ENCODE assay signal across 8 cellular contexts in the genomic region with DNA sequence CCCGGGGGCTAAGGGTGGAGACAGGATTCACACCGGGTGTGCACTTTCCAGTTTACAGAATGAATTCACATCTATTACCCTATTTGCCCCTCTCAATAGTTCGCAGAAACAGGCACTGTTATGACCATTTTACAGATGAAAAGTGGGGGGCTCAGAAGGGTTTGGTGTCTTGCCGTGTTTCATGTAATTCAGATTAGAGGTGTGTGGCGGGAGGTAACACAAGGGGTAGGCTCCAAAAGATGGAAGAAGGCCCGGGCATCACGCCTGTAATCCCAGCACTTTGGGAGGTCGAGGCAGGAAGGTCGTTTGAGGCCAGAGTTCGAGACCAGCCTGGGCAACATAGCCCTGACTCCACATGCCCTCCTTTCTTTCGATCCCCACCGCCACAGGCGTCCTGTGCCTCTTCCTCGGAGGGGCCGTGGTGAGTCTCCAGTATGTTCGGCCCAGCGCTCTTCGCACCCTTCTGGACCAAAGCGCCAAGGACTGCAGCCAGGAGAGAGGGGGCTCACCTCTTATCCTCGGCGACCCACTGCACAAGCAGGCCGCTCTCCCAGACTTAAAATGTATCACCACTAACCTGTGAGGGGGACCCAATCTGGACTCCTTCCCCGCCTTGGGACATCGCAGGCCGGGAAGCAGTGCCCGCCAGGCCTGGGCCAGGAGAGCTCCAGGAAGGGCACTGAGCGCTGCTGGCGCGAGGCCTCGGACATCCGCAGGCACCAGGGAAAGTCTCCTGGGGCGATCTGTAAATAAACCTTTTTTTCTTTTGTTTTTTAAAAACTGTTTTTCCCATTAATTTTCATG. TPM values are rescaled to one million over a fixed set of nuclear protein-coding genes. Genes with fewer than 3 reads are reported as not detected.
DNase-seq lines count a peak whose midpoint lies in the region; ATAC-seq and TF ChIP-seq lines count a peak whose summit lies in the region.

No MANE protein-coding gene starts in this region.

- 0 out of 2 replicates have a peak overlapping the region, but pooled peaks have one; percentile 8 for H3K4me3 ChIP-seq in MM.1S (ENCODE audit: low read length)
- peak overlapping the region; percentile 16 to 32 for H3K4me3 ChIP-seq in right atrium auricular region
- H3K4me3 ChIP-seq in smooth muscle cell, result no peak overlapping the region

- no peak for TF ChIP-seq CTCF in MM.1S (IDR thresholded peaks at IDR 0.05; ENCODE audit: low read length)
- TF ChIP-seq CTCF in right atrium auricular region (IDR thresholded peaks at IDR 0.05), result no peak
- no peak for TF ChIP-seq CTCF in smooth muscle cell (IDR thresholded peaks at IDR 0.05; ENCODE audit: borderline replicate concordance, insufficient read depth, poor library complexity, severe bottlenecking)

- H3F3A ChIP-seq in MM.1S (ENCODE audit: insufficient read depth, low read length) (no peaks in the 10 kb centered on the region), smooth muscle cell (ENCODE audit: low read depth) (no peaks in the 10 kb centered on the region)

- no peak overlapping the region for H3K9ac ChIP-seq in MM.1S (ENCODE audit: low read length)
- no peak overlapping the region for H3K9ac ChIP-seq in smooth muscle cell (ENCODE audit: low read depth)

- H3K27me3 ChIP-seq in MM.1S (replicated peaks; ENCODE audit: insufficient read depth, low read length), result peaks cover 52% of the 10 kb centered on the region
- H3K27me3 ChIP-seq in right atrium auricular region, result peaks cover 17 to 20% of the 10 kb centered on the region in 2 donors
- peaks cover 53% of the 10 kb centered on the region for H3K27me3 ChIP-seq in smooth muscle cell (ENCODE audit: low read depth)

- H3K4me1 ChIP-seq in MM.1S (ENCODE audit: low read length) (no peaks in the 10 kb centered on the region), right atrium auricular region (peaks cover 0 to 32% of the 10 kb centered on the region in 2 donors), smooth muscle cell (ENCODE audit: low read depth) (peaks cover 8% of the 10 kb centered on the region)

- H4K20me1 ChIP-seq in MM.1S (ENCODE audit: insufficient read depth, low read length) (no peaks in the 10 kb centered on the region), smooth muscle cell (ENCODE audit: low read depth) (no peaks in the 10 kb centered on the region)

- no peaks in the 10 kb centered on the region for H3K36me3 ChIP-seq in MM.1S (replicated peaks; ENCODE audit: insufficient read depth, low read length)
- no peaks in the 10 kb centered on the region for H3K36me3 ChIP-seq in right atrium auricular region
- H3K36me3 ChIP-seq in smooth muscle cell (ENCODE audit: low read depth), result no peaks in the 10 kb centered on the region

- peak; percentile 11 for ATAC-seq in GM19043 (IDR thresholded peaks at IDR 0.05; ENCODE audit: low read depth, unreplicated experiment)
- ATAC-seq in HG03342 (IDR thresholded peaks at IDR 0.05; ENCODE audit: unreplicated experiment), result no peak
- no peak for ATAC-seq in GM21528 (IDR thresholded peaks at IDR 0.05; ENCODE audit: low FRiP score, unreplicated experiment)

- DNase-seq in MM.1S, result no peak
- DNase-seq in right atrium auricular region (ENCODE audit: low spot score), result no peak
- no peak for DNase-seq in smooth muscle cell (lab: John Stamatoyannopoulos, UW; ENCODE audit: unreplicated experiment)
- no peak for DNase-seq in HT-29 (ENCODE audit: low spot score)
- no peak for DNase-seq in CD1c-positive myeloid dendritic cell (ENCODE audit: extremely low spot score)

- H3K27ac ChIP-seq in MM.1S (ENCODE audit: low read length) (no peak overlapping the region), right atrium auricular region (no peak overlapping the region), smooth muscle cell (ENCODE audit: low read depth) (no peak overlapping the region)

- H2AFZ ChIP-seq in MM.1S (ENCODE audit: low read length), result peak overlapping the region; percentile 33
- no peak overlapping the region for H2AFZ ChIP-seq in smooth muscle cell (ENCODE audit: low read depth)

- WGBS in smooth muscle cell (ENCODE audit: low lambda C conversion rate), result 71% methylated on average over 31 of the region's 32 CpGs

- H3K9me3 ChIP-seq in MM.1S (replicated peaks; ENCODE audit: insufficient read depth, low read length), result no peaks in the 10 kb centered on the region
- no peaks in the 10 kb centered on the region for H3K9me3 ChIP-seq in right atrium auricular region
- H3K9me3 ChIP-seq in smooth muscle cell (replicated peaks; ENCODE audit: low read depth), result no peaks in the 10 kb centered on the region

- H3K79me2 ChIP-seq in MM.1S (ENCODE audit: low read length) (no peaks in the 10 kb centered on the region), smooth muscle cell (ENCODE audit: low read depth) (no peaks in the 10 kb centered on the region)

- peak overlapping the region; percentile 45; the same call in 1 of the 2 replicates for H3K4me2 ChIP-seq in MM.1S (ENCODE audit: low read depth, low read length)
- H3K4me2 ChIP-seq in smooth muscle cell, result peak overlapping the region; percentile 76

- no peaks in the 10 kb centered on the region for H3K9me2 ChIP-seq in MM.1S (replicated peaks; ENCODE audit: insufficient read depth, low read length)

RNA-seq across cellular contexts. Expression of a gene that starts 3.4 kb away (rescaled TPM):
- total RNA-seq in right atrium auricular region (not detected), smooth muscle cell (not detected in 2 replicates)
- polyA plus RNA-seq in smooth muscle cell, result 0.24 TPM in 1 of 2 replicates, not detected in the other
- not detected in 2 replicates for total RNA-seq in HT-29 (2014; rRNA removed; shearing (Covaris generic))

RNA-seq across cellular contexts. Expression of a gene that starts 3.6 kb away (rescaled TPM):
- total RNA-seq in right atrium auricular region (under 1 TPM; 0.08 to 0.11 TPM), smooth muscle cell (0.36 and 1.4 TPM in 2 replicates)
- 0.34 and 1.2 TPM in 2 replicates for polyA plus RNA-seq in smooth muscle cell
- total RNA-seq in HT-29 (2014; rRNA removed; shearing (Covaris generic)), result 0.08 TPM in 2 replicates

RNA-seq across cellular contexts. Expression of a gene that starts 12.2 kb away (rescaled TPM):
- total RNA-seq in right atrium auricular region, result 1 to 10 TPM in 1 of 2 donors, under 1 TPM in 1; 0.41 to 2.7 TPM
- 6.0 and 7.6 TPM in 2 replicates for total RNA-seq in smooth muscle cell
- 2.8 and 7.9 TPM in 2 replicates for polyA plus RNA-seq in smooth muscle cell
- total RNA-seq in HT-29 (2014; rRNA removed; shearing (Covaris generic)), result 0.23 and 0.26 TPM in 2 replicates

RNA-seq across cellular contexts. Expression of a gene that starts 12.3 kb away (rescaled TPM):
- total RNA-seq in right atrium auricular region (1 to 10 TPM; 1.1 to 3.6 TPM), smooth muscle cell (3.5 and 4.4 TPM in 2 replicates)
- polyA plus RNA-seq in smooth muscle cell, result 5.8 and 13.8 TPM in 2 replicates
- 1.5 and 3.1 TPM in 2 replicates for total RNA-seq in HT-29 (2014; rRNA removed; shearing (Covaris generic))
